ENCODE assay signal across 29 cellular contexts in the genomic region with DNA sequence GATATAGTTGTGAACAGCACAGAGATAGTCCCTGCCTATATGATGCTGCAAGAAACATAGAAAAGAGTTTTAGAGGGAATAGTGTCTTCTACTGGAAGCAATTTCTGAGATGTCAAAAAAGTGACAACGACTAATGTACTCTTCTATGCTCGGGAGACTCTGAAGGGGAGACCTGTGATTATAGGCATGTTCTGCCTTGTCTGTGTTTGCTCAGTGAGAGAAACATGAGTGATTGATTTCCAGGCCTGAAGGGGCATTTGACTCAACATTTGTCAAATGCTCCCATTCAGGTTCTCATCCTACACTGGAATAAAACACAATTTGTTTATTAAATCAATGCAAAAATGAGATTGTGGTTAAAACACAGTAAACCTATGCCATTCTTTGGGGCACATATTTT.
"Had no signal": no experiment of that assay in that cellular context is flagged by ENCODE, and none has a peak within 500 bp of the region (broad histone marks: within the 10 kb centered on the region; RNA-seq: fewer than 3 reads in every experiment).

No MANE protein-coding gene starts in this region.

- H3K4me2 ChIP-seq: smooth muscle cell had no signal

- H3K4me1 ChIP-seq: gastrocnemius medialis, sigmoid colon, stomach, suprapubic skin, tibial nerve had no signal

- H3K4me3 ChIP-seq: gastrocnemius medialis, sigmoid colon, smooth muscle cell, stomach, suprapubic skin, tibial nerve had no signal

- H3K36me3 Mint-ChIP-seq: activated naive CD4-positive, alpha-beta T cell treated with anti-CD3 and anti-CD28 coated beads, Interleukin-2, amount 50 U/mL, for 24 hours; brain; mesothelial cell of epicardium; naive thymus-derived CD8-positive, alpha-beta T cell; stimulated activated memory B cell treated with anti-CD40 and anti-IgM and Interleukin-4, amounts not matched to agents 10 μg/mL and 1 μg/mL and 100 μg/mL, for 72 hours had no signal

- H3K9me3 ChIP-seq: gastrocnemius medialis, sigmoid colon, stomach, suprapubic skin, tibial nerve had no signal

- H3K4me1 Mint-ChIP-seq: activated naive CD4-positive, alpha-beta T cell treated with anti-CD3 and anti-CD28 coated beads, Interleukin-2, amount 50 U/mL, for 24 hours; brain; naive thymus-derived CD8-positive, alpha-beta T cell; stimulated activated memory B cell treated with anti-CD40 and anti-IgM and Interleukin-4, amounts not matched to agents 10 μg/mL and 1 μg/mL and 100 μg/mL, for 72 hours had no signal

- FAIRE-seq: islet of Langerhans, TTC549 had no signal

- H3K9me3 Mint-ChIP-seq: activated naive CD4-positive, alpha-beta T cell treated with anti-CD3 and anti-CD28 coated beads, Interleukin-2, amount 50 U/mL, for 24 hours; brain; dendritic cell treated with granulocyte-macrophage colony-stimulating factor and Interleukin-4, amounts not matched to agents 40 ng/mL and 50 ng/mL, for 4 days; mesothelial cell of epicardium; naive thymus-derived CD8-positive, alpha-beta T cell; stimulated activated memory B cell treated with anti-CD40 and anti-IgM and Interleukin-4, amounts not matched to agents 10 μg/mL and 1 μg/mL and 100 μg/mL, for 72 hours had no signal

- H3K27me3 ChIP-seq: gastrocnemius medialis, sigmoid colon, stomach, suprapubic skin, tibial nerve had no signal

- H3K27ac ChIP-seq: gastrocnemius medialis, sigmoid colon, stomach, suprapubic skin, tibial nerve, WERI-Rb-1 had no signal

- DNase-seq: activated CD4-positive, alpha-beta T cell treated with anti-CD3 and anti-CD28 coated beads, Interleukin-2, amount 50 U/mL, for 1 hour; activated CD4-positive, CD25-positive, alpha-beta regulatory T cell treated with anti-CD3 and anti-CD28 coated beads, Interleukin-2, amount 50 U/mL, for 72 hours; activated gamma-delta T cell treated with Interleukin-2 at 50 U/mL for 16 hours; activated T-cell treated with anti-CD3 and anti-CD28 coated beads, Interleukin-2, amount 50 U/mL, for 1 hour; aorta; caudate nucleus; effector CD8-positive, alpha-beta T cell; gastrocnemius medialis; head of caudate nucleus; left ventricle myocardium superior; mammary epithelial cell; naive thymus-derived CD8-positive, alpha-beta T cell; retina; sigmoid colon; stimulated activated CD4-positive, alpha-beta T cell treated with anti-CD3 and anti-CD28 coated beads, Interleukin-15, amount 100 ng/mL, for 24 hours; stomach; WERI-Rb-1 had no signal

- ATAC-seq: esophagus mucosa; gastrocnemius medialis; left ventricle myocardium superior; naive thymus-derived CD8-positive, alpha-beta T cell; stimulated activated memory B cell treated with anti-CD40 and anti-IgM and Interleukin-4, amounts not matched to agents 10 μg/mL and 1 μg/mL and 100 μg/mL, for 72 hours had no signal

- H3K27ac Mint-ChIP-seq: activated naive CD4-positive, alpha-beta T cell treated with anti-CD3 and anti-CD28 coated beads, Interleukin-2, amount 50 U/mL, for 24 hours; brain; dendritic cell treated with granulocyte-macrophage colony-stimulating factor and Interleukin-4, amounts not matched to agents 40 ng/mL and 50 ng/mL, for 4 days; mesothelial cell of epicardium; naive thymus-derived CD8-positive, alpha-beta T cell; progenitor cell of endocrine pancreas; stimulated activated memory B cell treated with anti-CD40 and anti-IgM and Interleukin-4, amounts not matched to agents 10 μg/mL and 1 μg/mL and 100 μg/mL, for 72 hours had no signal

- H3K27me3 Mint-ChIP-seq: brain, progenitor cell of endocrine pancreas had no signal

- H3K36me3 ChIP-seq: gastrocnemius medialis, sigmoid colon, stomach, suprapubic skin, tibial nerve, WERI-Rb-1 had no signal

- H3K4me3 Mint-ChIP-seq: activated naive CD4-positive, alpha-beta T cell treated with anti-CD3 and anti-CD28 coated beads, Interleukin-2, amount 50 U/mL, for 24 hours; brain; dendritic cell treated with granulocyte-macrophage colony-stimulating factor and Interleukin-4, amounts not matched to agents 40 ng/mL and 50 ng/mL, for 4 days; mesothelial cell of epicardium; naive thymus-derived CD8-positive, alpha-beta T cell; stimulated activated memory B cell treated with anti-CD40 and anti-IgM and Interleukin-4, amounts not matched to agents 10 μg/mL and 1 μg/mL and 100 μg/mL, for 72 hours had no signal
